Comparison of ENCODE assay signal across 15 cellular contexts in the genomic region with DNA sequence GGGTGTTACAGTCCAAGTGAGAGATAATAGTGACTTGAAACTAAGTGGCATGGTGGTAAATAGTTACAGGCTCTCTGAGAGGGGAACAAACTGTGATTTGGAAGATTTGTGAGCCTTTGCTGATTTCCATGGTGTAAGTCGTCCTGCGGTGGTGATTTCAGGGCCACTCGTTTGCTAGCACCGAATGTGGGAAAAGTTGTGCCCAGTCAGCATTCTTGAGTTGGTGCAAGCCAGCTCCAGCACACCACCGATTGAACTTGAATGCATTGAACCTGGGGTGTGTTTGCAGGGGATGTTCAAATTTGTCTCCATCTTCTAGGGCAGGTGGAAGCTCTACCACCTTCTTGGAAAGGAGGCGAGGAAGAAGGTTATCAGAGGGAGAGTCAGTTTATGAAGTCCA. TPM values are rescaled to one million over a fixed set of nuclear protein-coding genes. Genes with fewer than 3 reads are reported as not detected.
DNase-seq lines count a peak whose midpoint lies in the region; ATAC-seq and TF ChIP-seq lines count a peak whose summit lies in the region.
"Had no signal": no experiment of that assay in that cellular context is flagged by ENCODE, and none has a peak within 500 bp of the region (broad histone marks: within the 10 kb centered on the region; RNA-seq: fewer than 3 reads in every experiment).

No MANE protein-coding gene starts in this region.

- H3K9ac ChIP-seq in BLaER1: peak overlapping the region; percentile 39; the same call in 1 of the 2 replicates

- H3K4me2 ChIP-seq in BLaER1: peak overlapping the region; percentile 73

- H3K4me1 ChIP-seq in BLaER1: peaks cover 85% of the 10 kb centered on the region
- peaks cover 65% of the 10 kb centered on the region for H3K4me1 ChIP-seq in RWPE2 (ENCODE audit: insufficient read depth, poor library complexity, severe bottlenecking)
- H3K4me1 ChIP-seq in esophagus (ENCODE audit: control insufficient read depth in 2 of 2, insufficient read depth in 2 of 2, low read length in 1 of 2): peaks cover 0 to 6% of the 10 kb centered on the region in 2 donors
- H3K4me1 ChIP-seq in spleen: peaks cover 16 to 47% (median 30%) of the 10 kb centered on the region in 6 donors

- POLR2A ChIA-PET in HEK293T (lab: Yijun Ruan, JAX): no interaction called here

- no peak for ATAC-seq in RWPE2 (ENCODE audit: low read depth)
- no peak for ATAC-seq in GM18858 (IDR thresholded peaks at IDR 0.05; ENCODE audit: unreplicated experiment)
- ATAC-seq: left ventricle myocardium superior had no signal

- 46 to 65% methylated on average over 6 of the region's 6 CpGs for WGBS in esophagus, 2 donors
- WGBS in spleen, 5 donors: 47 to 65% (median 61%) methylated on average over 6 of the region's 6 CpGs

- CTCF ChIA-PET in HEK293T (lab: Yijun Ruan, JAX): interaction anchor here (0.6 to 0.9 kb wide), 2 partner anchors 16 to 193 kb away, joined by 3 to 4 read pairs; no protein-coding TSS in a partner anchor

- H3K9me3 ChIP-seq in BLaER1: peaks cover 5% of the 10 kb centered on the region
- no peaks in the 10 kb centered on the region for H3K9me3 ChIP-seq in RWPE2 (ENCODE audit: severe bottlenecking)
- H3K9me3 ChIP-seq in esophagus (ENCODE audit: control insufficient read depth in 2 of 2, insufficient read depth in 1 of 2, low read depth in 1 of 2, low read length in 1 of 2): no peaks in the 10 kb centered on the region
- no peaks in the 10 kb centered on the region for H3K9me3 ChIP-seq in spleen
- H3K9me3 ChIP-seq: upper lobe of left lung had no signal

- H3K36me3 ChIP-seq in BLaER1 (peaks cover 17% of the 10 kb centered on the region), RWPE2 (ENCODE audit: low read depth) (peaks cover 29% of the 10 kb centered on the region), esophagus (ENCODE audit: control insufficient read depth in 2 of 2, insufficient read depth in 2 of 2, low read length in 1 of 2) (peaks cover 0 to 8% of the 10 kb centered on the region in 2 donors), spleen (peaks cover 0 to 18% (median 10%) of the 10 kb centered on the region in 6 donors)

- H3K4me3 ChIP-seq in BLaER1 (no peak overlapping the region), RWPE2 (ENCODE audit: severe bottlenecking) (no peak overlapping the region), esophagus (ENCODE audit: low read depth in 1 of 2, low read length in 2 of 2) (no peak overlapping the region), spleen (no peak overlapping the region)
- H3K4me3 ChIP-seq: upper lobe of left lung had no signal

- TF ChIP-seq CTCF in RWPE2 (IDR thresholded peaks at IDR 0.05; ENCODE audit: poor library complexity, severe bottlenecking) (no peak), spleen (IDR thresholded peaks at IDR 0.05 in 8 of 11, conservative IDR thresholded peaks at IDR 0.05 in 3 of 11) (no peak)

- DNase-seq in RWPE2 (ENCODE audit: low spot score) (no peak), spleen (no peak), Ammon's horn (ENCODE audit: low spot score) (no peak), cerebellum (ENCODE audit: low spot score) (no peak), HEK293T (ENCODE audit: extremely low spot score) (no peak)
- DNase-seq: activated CD4-positive, alpha-beta T cell treated with anti-CD3 and anti-CD28 coated beads, Interleukin-2, amount 50 U/mL, for 4 hours; activated gamma-delta T cell; C1 segment of cervical spinal cord; left ventricle myocardium superior; NCI-H1417; NCI-H446 treated with DMSO at 0.1 percent for 48 hours; upper lobe of left lung had no signal

- peak overlapping the region; percentile 28; the same call in 1 of the 2 replicates for H3K27ac ChIP-seq in BLaER1
- peak overlapping the region; percentile 90 for H3K27ac ChIP-seq in RWPE2 (ENCODE audit: poor library complexity, severe bottlenecking)
- peak overlapping the region; percentile 6 to 44 for H3K27ac ChIP-seq in esophagus (ENCODE audit: low read depth in 2 of 2, low read length in 1 of 2)
- H3K27ac ChIP-seq in spleen: peak overlapping the region in 7 of 8 donors; percentile 37 to 73 (median 67)

- intact Hi-C loops in spleen (cut with DNase I; ENCODE audit: low total_unique reads): no loop called here

- H3K27me3 ChIP-seq in BLaER1 (no peaks in the 10 kb centered on the region), RWPE2 (ENCODE audit: insufficient read depth, poor library complexity, severe bottlenecking) (no peaks in the 10 kb centered on the region), esophagus (ENCODE audit: control insufficient read depth in 1 of 2, insufficient read depth in 2 of 2, low read length in 2 of 2) (no peaks in the 10 kb centered on the region), spleen (replicated peaks in 1 of 7) (no peaks in the 10 kb centered on the region)
- H3K27me3 ChIP-seq: upper lobe of left lung had no signal

- 0 out of 2 replicates have a peak, but pooled peaks cover 8% of the 10 kb centered on the region for H4K20me1 ChIP-seq in BLaER1

- TF ChIP-seq POLR2A in spleen (IDR thresholded peaks at IDR 0.05): no peak

TF ChIP-seq in HEK293T, 16 proteins besides CTCF, POLR2A, EP300 and RAD21:
- no peak for TF ChIP-seq FOXA1 (IDR thresholded peaks at IDR 0.05)

RNA-seq across cellular contexts. Expression of gene MAPKBP1, which starts 21.7 kb away (rescaled TPM):
- polyA plus RNA-seq in esophagus (10 to 100 TPM; 11.9 to 57.3 TPM), spleen (10 to 100 TPM in 2 of 3 donors, 1 to 10 TPM in 1; 2.4 to 16.6 (median 12.5) TPM)
- total RNA-seq in spleen (10 to 100 TPM; 19.9 to 44.5 (median 37.4) TPM), cerebellum (58.7 TPM)

RNA-seq across cellular contexts. Expression of gene JMJD7, which starts 31.9 kb away (rescaled TPM):
- polyA plus RNA-seq in esophagus: 10 to 100 TPM; 27.9 to 39.4 TPM
- 10 to 100 TPM in 5 of 7 donors, 1 to 10 TPM in 2; 3.2 to 20.1 (median 13.0) TPM for total RNA-seq in spleen
- 10 to 100 TPM in 1 of 3 donors, 1 to 10 TPM in 2; 5.2 to 10.9 (median 8.6) TPM for polyA plus RNA-seq in spleen
- 1.6 TPM for total RNA-seq in cerebellum

RNA-seq across cellular contexts. Expression of gene PLA2G4B, which starts 42.7 kb away (rescaled TPM):
- polyA plus RNA-seq in esophagus (10 to 100 TPM; 31.6 to 48.1 TPM), spleen (10 to 100 TPM; 10.6 to 20.8 (median 18.5) TPM)
- total RNA-seq in spleen (10 to 100 TPM in 4 of 7 donors, 1 to 10 TPM in 3; 4.0 to 14.4 (median 10.2) TPM), cerebellum (7.5 TPM)

Comparison
In these comparisons a context has a peak if more than half of its experiments do, and no peak if none do; other contexts are left out.
1. H3K27ac ChIP-seq: peak in every context shown above with its lines; median percentile 90 in RWPE2; 67 in spleen; 28 in BLaER1; 25 in esophagus.